In genomic region chr7:2693420-2694121, GRCh38 we compare ENCODE assay signal across 5 cellular contexts. TPM values are rescaled to one million over a fixed set of nuclear protein-coding genes. Genes with fewer than 3 reads are reported as not detected.
"Had no signal": no experiment of that assay in that cellular context is flagged by ENCODE, and none has a peak within 500 bp of the region (broad histone marks: within the 10 kb centered on the region; RNA-seq: fewer than 3 reads in every experiment).

No MANE protein-coding gene starts in this region.

RNA-seq across cellular contexts. Expression of gene AMZ1, which starts 5.6 kb away (rescaled TPM):
- total RNA-seq: activated CD8-positive, alpha-beta T cell treated with anti-CD3 and anti-CD28 coated beads, Interleukin-2, amount 10 ng/mL, durations not matched to agents 7 days and 5 days; bronchial epithelial cell; foreskin keratinocyte; psoas muscle had no signal
- polyA plus RNA-seq: foreskin keratinocyte; naive thymus-derived CD8-positive, alpha-beta T cell had no signal
